In the genomic region with DNA sequence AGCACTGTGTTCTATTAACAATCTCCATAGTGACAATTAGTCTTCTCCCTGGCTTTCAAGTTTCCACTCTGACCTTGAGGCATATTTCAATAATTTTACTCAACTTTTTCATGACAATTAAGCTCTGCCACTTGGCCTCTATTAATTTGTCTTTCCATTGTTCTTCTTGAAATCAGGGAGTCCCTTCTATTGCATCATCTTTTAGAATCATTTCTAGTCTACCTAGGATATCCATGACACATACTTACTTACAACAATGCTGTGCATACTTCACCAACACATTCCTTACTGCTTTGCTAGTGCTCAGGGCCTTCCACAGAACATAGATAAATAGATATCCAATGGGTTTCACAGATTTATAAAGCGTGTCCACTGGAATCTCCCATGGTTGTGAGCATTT, we compare ENCODE assay signal across 26 cellular contexts.
"Had no signal": no experiment of that assay in that cellular context is flagged by ENCODE, and none has a peak within 500 bp of the region (broad histone marks: within the 10 kb centered on the region; RNA-seq: fewer than 3 reads in every experiment).

No MANE protein-coding gene starts in this region.

- FAIRE-seq: frontal cortex, islet of Langerhans, small intestine had no signal

- H3K4me1 ChIP-seq: esophagus squamous epithelium, sigmoid colon, stomach, thyroid gland, upper lobe of right lung had no signal

- H3K27me3 ChIP-seq: esophagus squamous epithelium, neutrophil, ovary, sigmoid colon, stomach, thyroid gland, upper lobe of right lung had no signal

- H3K27ac ChIP-seq: esophagus squamous epithelium, neutrophil, ovary, sigmoid colon, stomach, thyroid gland, upper lobe of right lung had no signal

- H3K4me3 ChIP-seq: esophagus squamous epithelium, ovary, sigmoid colon, stomach, thyroid gland, upper lobe of right lung had no signal

- DNase-seq: activated CD4-positive, alpha-beta memory T cell treated with anti-CD3 and anti-CD28 coated beads, Interleukin-2, amount 10 ng/mL, durations not matched to agents 7 days and 5 days; activated CD4-positive, alpha-beta T cell treated with anti-CD3 and anti-CD28 coated beads for 1 hour; activated CD4-positive, alpha-beta T cell treated with anti-CD3 and anti-CD28 coated beads, Interleukin-2, amount 10 ng/mL, durations not matched to agents 7 days and 5 days; activated CD8-positive, alpha-beta memory T cell treated with anti-CD3 and anti-CD28 coated beads, Interleukin-2, amount 50 U/mL, for 48 hours; activated gamma-delta T cell treated with Interleukin-2 at 50 U/mL for 16 hours; activated T-cell treated with anti-CD3 and anti-CD28 coated beads, Interleukin-2, amount 50 U/mL, for 24 hours; aorta; central memory CD4-positive, alpha-beta T cell; endodermal cell; esophagus squamous epithelium; left cardiac atrium; naive B cell; nephron progenitor cell; ovary; retina; sigmoid colon; small intestine; stimulated activated CD4-positive, alpha-beta T cell treated with anti-CD3 and anti-CD28 coated beads, Interleukin-4, amount 100 ng/mL, for 24 hours; stomach; T-helper 17 cell; T1000; thyroid gland; upper lobe of right lung had no signal

- H3K36me3 ChIP-seq: esophagus squamous epithelium, neutrophil, ovary, sigmoid colon, stomach, thyroid gland, upper lobe of right lung had no signal

- H3K9me3 ChIP-seq: esophagus squamous epithelium, neutrophil, ovary, sigmoid colon, stomach, thyroid gland, upper lobe of right lung had no signal
